8 cellular contexts compared by ENCODE assay signal in genomic region chr15:28589769-28590168, GRCh38. TPM values are rescaled to one million over a fixed set of nuclear protein-coding genes. Genes with fewer than 3 reads are reported as not detected.
DNase-seq lines count a peak whose midpoint lies in the region; ATAC-seq and TF ChIP-seq lines count a peak whose summit lies in the region.
"Not testable (repeated sequence)": the region's sequence is repeated elsewhere in the genome, so short reads cannot be mapped to it uniquely, and the experiment has no call there.

No MANE protein-coding gene starts in this region.

- not testable (repeated sequence) for H3K9me3 ChIP-seq in CD8-positive, alpha-beta T cell (ENCODE audit: low read length); esophagus muscularis mucosa; liver (ENCODE audit: control insufficient read depth in 4 of 4, low read length in 3 of 4); trophoblast cell (ENCODE audit: insufficient read depth, low read depth, low read length); tibial artery

- H3K27me3 ChIP-seq in CD8-positive, alpha-beta T cell (ENCODE audit: insufficient read depth, low read length); esophagus muscularis mucosa; liver (ENCODE audit: control insufficient read depth in 4 of 4, insufficient read depth in 4 of 4, low read length in 3 of 4); trophoblast cell (ENCODE audit: insufficient read depth, low read length); tibial artery: not testable (repeated sequence)

- ATAC-seq in CD8-positive, alpha-beta T cell; activated CD4-positive, alpha-beta T cell treated with anti-CD3 and anti-CD28 coated beads for 36 hours: not testable (repeated sequence)

- H2AFZ ChIP-seq in trophoblast cell (ENCODE audit: insufficient read depth, low read length, poor library complexity): not testable (repeated sequence)

- H3K4ac ChIP-seq in trophoblast cell (ENCODE audit: low read depth, low read length): not testable (repeated sequence)

- H3K4me2 ChIP-seq in trophoblast cell (ENCODE audit: low read length): peak overlapping the region; percentile 53

- H4K8ac ChIP-seq in trophoblast cell (ENCODE audit: low read depth, low read length): not testable (repeated sequence)

- not testable (repeated sequence) for H3K23ac ChIP-seq in trophoblast cell (ENCODE audit: low read length)

- H3K79me1 ChIP-seq in trophoblast cell (ENCODE audit: low read length): not testable (repeated sequence)

- in situ Hi-C loops in astrocyte of the cerebellum (cut with HindIII; ENCODE audit: low sequenced_read_pairs): not testable (repeated sequence)

- not testable (repeated sequence) for H3K27me3 Mint-ChIP-seq in CD8-positive, alpha-beta T cell (ENCODE audit: low read depth); activated CD4-positive, alpha-beta T cell treated with anti-CD3 and anti-CD28 coated beads for 36 hours

- not testable (repeated sequence) for H4K12ac ChIP-seq in trophoblast cell (ENCODE audit: low read depth, low read length)

- not testable (repeated sequence) for H3K4me1 ChIP-seq in CD8-positive, alpha-beta T cell (ENCODE audit: insufficient read depth, low read length); esophagus muscularis mucosa; liver (ENCODE audit: control insufficient read depth in 4 of 4, insufficient read depth in 4 of 4, low read length in 3 of 4); trophoblast cell (ENCODE audit: control insufficient read depth in 1 of 2, insufficient read depth in 2 of 2, low read length in 2 of 2); tibial artery

- peak in 1 of 7 experiments; percentile 3 for DNase-seq in CD8-positive, alpha-beta T cell
- not testable (repeated sequence) for DNase-seq in LNCaP clone FGC (ENCODE audit: low read depth); astrocyte of the cerebellum (ENCODE audit: low read depth); esophagus muscularis mucosa (ENCODE audit: extremely low spot score); trophoblast cell; tibial artery
- DNase-seq in activated CD4-positive, alpha-beta T cell treated with anti-CD3 and anti-CD28 coated beads for 36 hours: peak; percentile 14

- not testable (repeated sequence) for TF ChIP-seq POLR2A in esophagus muscularis mucosa (IDR thresholded peaks at IDR 0.05; ENCODE audit: low read depth)

- not testable (repeated sequence) for TF ChIP-seq CTCF in CD8-positive, alpha-beta T cell (IDR thresholded peaks at IDR 0.05); LNCaP clone FGC (IDR thresholded peaks at IDR 0.05; ENCODE audit: control insufficient read depth, extremely low read depth, insufficient read depth); astrocyte of the cerebellum (IDR thresholded peaks at IDR 0.05; ENCODE audit: low read depth, low read length, missing control alignments); esophagus muscularis mucosa (IDR thresholded peaks at IDR 0.05); liver (IDR thresholded peaks at IDR 0.05; ENCODE audit: low read depth, low read length, missing input control); tibial artery (IDR thresholded peaks at IDR 0.05)

- 2% methylated on average over 8 of the region's 9 CpGs for WGBS in esophagus muscularis mucosa
- WGBS in liver: 3% methylated on average over 9 of the region's 9 CpGs
- WGBS in trophoblast cell (ENCODE audit: extremely low coverage, insufficient coverage, insufficient read length): no CpG with 5 or more reads among the region's 9 CpGs

- not testable (repeated sequence) for H3K14ac ChIP-seq in trophoblast cell (ENCODE audit: low read length)

- intact Hi-C loops in CD8-positive, alpha-beta T cell (cut with DNase I, micrococcal nuclease); activated CD4-positive, alpha-beta T cell treated with anti-CD3 and anti-CD28 coated beads for 36 hours (cut with DNase I, micrococcal nuclease); esophagus muscularis mucosa (cut with DNase I); tibial artery (cut with DNase I; ENCODE audit: low total_unique reads): not testable (repeated sequence)

- H3K36me3 ChIP-seq in CD8-positive, alpha-beta T cell (ENCODE audit: insufficient read depth, low read length); esophagus muscularis mucosa; liver (ENCODE audit: control insufficient read depth in 4 of 4, insufficient read depth in 3 of 4, low read depth in 1 of 4, low read length in 3 of 4); trophoblast cell (ENCODE audit: control insufficient read depth in 1 of 2, insufficient read depth in 2 of 2, low read length in 2 of 2); tibial artery: not testable (repeated sequence)

- H3K9me3 Mint-ChIP-seq in CD8-positive, alpha-beta T cell; activated CD4-positive, alpha-beta T cell treated with anti-CD3 and anti-CD28 coated beads for 36 hours (ENCODE audit: low read depth): not testable (repeated sequence)

- not testable (repeated sequence) for H3K18ac ChIP-seq in trophoblast cell (ENCODE audit: low read length)

- H3K4me3 Mint-ChIP-seq in CD8-positive, alpha-beta T cell: peak overlapping the region; percentile 96
- H3K4me3 Mint-ChIP-seq in activated CD4-positive, alpha-beta T cell treated with anti-CD3 and anti-CD28 coated beads for 36 hours: peak overlapping the region; percentile 93

- CTCF ChIA-PET in CD8-positive, alpha-beta T cell (lab: Charles Lee); activated CD4-positive, alpha-beta T cell treated with anti-CD3 and anti-CD28 coated beads for 36 hours (lab: Charles Lee): not testable (repeated sequence)

- H3K9ac ChIP-seq in liver (ENCODE audit: low read depth in 1 of 2, low read length in 2 of 2); trophoblast cell (ENCODE audit: low read length): not testable (repeated sequence)

- not testable (repeated sequence) for H2BK12ac ChIP-seq in trophoblast cell (ENCODE audit: low read length)

- H2AK5ac ChIP-seq in trophoblast cell (ENCODE audit: low read length): not testable (repeated sequence)

- TF ChIP-seq EP300 in esophagus muscularis mucosa (IDR thresholded peaks at IDR 0.05): not testable (repeated sequence)

- not testable (repeated sequence) for TF ChIP-seq RAD21 in liver (IDR thresholded peaks at IDR 0.05)

- H3K27ac ChIP-seq in CD8-positive, alpha-beta T cell (ENCODE audit: low read depth, low read length); liver (ENCODE audit: low read depth in 1 of 2, low read length in 2 of 2); trophoblast cell (ENCODE audit: low read depth, low read length): not testable (repeated sequence)
- H3K27ac ChIP-seq in esophagus muscularis mucosa (replicated peaks in 1 of 4): peak overlapping the region in 3 of 4 donors; percentile 34 to 66 (median 65)
- peak overlapping the region in 1 of 2 donors; percentile 55 for H3K27ac ChIP-seq in tibial artery

- not testable (repeated sequence) for H3K4me1 Mint-ChIP-seq in CD8-positive, alpha-beta T cell (ENCODE audit: low read depth); activated CD4-positive, alpha-beta T cell treated with anti-CD3 and anti-CD28 coated beads for 36 hours

- H3K79me2 ChIP-seq in trophoblast cell (ENCODE audit: control insufficient read depth, insufficient read depth, low read length, poor library complexity): not testable (repeated sequence)

- H2BK120ac ChIP-seq in trophoblast cell (ENCODE audit: insufficient read depth, low read length, poor library complexity): not testable (repeated sequence)

- POLR2A ChIA-PET in CD8-positive, alpha-beta T cell (lab: Charles Lee); activated CD4-positive, alpha-beta T cell treated with anti-CD3 and anti-CD28 coated beads for 36 hours (lab: Charles Lee): not testable (repeated sequence)

- H2BK5ac ChIP-seq in trophoblast cell (ENCODE audit: low read depth, low read length, poor library complexity): not testable (repeated sequence)

- H4K91ac ChIP-seq in trophoblast cell (ENCODE audit: low read depth, low read length): not testable (repeated sequence)

- peak overlapping the region; percentile 90 for H3K27ac Mint-ChIP-seq in CD8-positive, alpha-beta T cell
- H3K27ac Mint-ChIP-seq in activated CD4-positive, alpha-beta T cell treated with anti-CD3 and anti-CD28 coated beads for 36 hours: peak overlapping the region; percentile 92

- H3K36me3 Mint-ChIP-seq in CD8-positive, alpha-beta T cell; activated CD4-positive, alpha-beta T cell treated with anti-CD3 and anti-CD28 coated beads for 36 hours (ENCODE audit: low read depth): not testable (repeated sequence)

- not testable (repeated sequence) for H3K4me3 ChIP-seq in CD8-positive, alpha-beta T cell (ENCODE audit: low read depth, low read length); trophoblast cell (ENCODE audit: low read depth, low read length)
- peak overlapping the region; percentile 48 for H3K4me3 ChIP-seq in LNCaP clone FGC (ENCODE audit: low read depth, low read length)
- peak overlapping the region; percentile 37 for H3K4me3 ChIP-seq in astrocyte of the cerebellum (ENCODE audit: low read depth, low read length)
- H3K4me3 ChIP-seq in esophagus muscularis mucosa: peak overlapping the region; percentile 44 to 59 (median 48)
- peak overlapping the region in 2 of 3 donors; percentile 31 to 43 for H3K4me3 ChIP-seq in liver (ENCODE audit: low read depth in 1 of 3, low read length in 3 of 3)
- peak overlapping the region; percentile 46 to 51 for H3K4me3 ChIP-seq in tibial artery

RNA-seq across cellular contexts. Expression of gene GOLGA6L25, which starts 36.4 kb away (rescaled TPM):
- not detected for total RNA-seq in CD8-positive, alpha-beta T cell
- total RNA-seq in activated CD4-positive, alpha-beta T cell treated with anti-CD3 and anti-CD28 coated beads for 36 hours: not detected
- total RNA-seq in esophagus muscularis mucosa (not detected), liver (not detected)
- under 1 TPM in 1 of 2 donors, not detected in 1; 0.08 TPM for polyA plus RNA-seq in liver
- polyA plus RNA-seq in trophoblast cell (2013): not detected in 2 replicates

RNA-seq across cellular contexts. Expression of gene GOLGA8G, which starts 57.0 kb away (rescaled TPM):
- not detected for total RNA-seq in CD8-positive, alpha-beta T cell
- total RNA-seq in activated CD4-positive, alpha-beta T cell treated with anti-CD3 and anti-CD28 coated beads for 36 hours: not detected
- total RNA-seq in esophagus muscularis mucosa (under 1 TPM in 3 of 4 donors, not detected in 1; 0.17 to 0.23 (median 0.19) TPM), liver (not detected)
- polyA plus RNA-seq in liver: not detected
- 0.01 and 0.03 TPM in 2 replicates for polyA plus RNA-seq in trophoblast cell (2013)
